Comparison of ENCODE assay signal across 1 cellular context in genomic region chr9:130680836-130681768, GRCh38.
A peak's percentile ranks its signal among the peaks of the same experiment; 100 is the strongest.
TF ChIP-seq lines count a peak whose summit lies in the region.

No MANE protein-coding gene starts in this region.

TF ChIP-seq in WTC11, 78 proteins besides CTCF, POLR2A, EP300 and RAD21 (continued from another document and continues in another):
- TF ChIP-seq, protein P1, sequence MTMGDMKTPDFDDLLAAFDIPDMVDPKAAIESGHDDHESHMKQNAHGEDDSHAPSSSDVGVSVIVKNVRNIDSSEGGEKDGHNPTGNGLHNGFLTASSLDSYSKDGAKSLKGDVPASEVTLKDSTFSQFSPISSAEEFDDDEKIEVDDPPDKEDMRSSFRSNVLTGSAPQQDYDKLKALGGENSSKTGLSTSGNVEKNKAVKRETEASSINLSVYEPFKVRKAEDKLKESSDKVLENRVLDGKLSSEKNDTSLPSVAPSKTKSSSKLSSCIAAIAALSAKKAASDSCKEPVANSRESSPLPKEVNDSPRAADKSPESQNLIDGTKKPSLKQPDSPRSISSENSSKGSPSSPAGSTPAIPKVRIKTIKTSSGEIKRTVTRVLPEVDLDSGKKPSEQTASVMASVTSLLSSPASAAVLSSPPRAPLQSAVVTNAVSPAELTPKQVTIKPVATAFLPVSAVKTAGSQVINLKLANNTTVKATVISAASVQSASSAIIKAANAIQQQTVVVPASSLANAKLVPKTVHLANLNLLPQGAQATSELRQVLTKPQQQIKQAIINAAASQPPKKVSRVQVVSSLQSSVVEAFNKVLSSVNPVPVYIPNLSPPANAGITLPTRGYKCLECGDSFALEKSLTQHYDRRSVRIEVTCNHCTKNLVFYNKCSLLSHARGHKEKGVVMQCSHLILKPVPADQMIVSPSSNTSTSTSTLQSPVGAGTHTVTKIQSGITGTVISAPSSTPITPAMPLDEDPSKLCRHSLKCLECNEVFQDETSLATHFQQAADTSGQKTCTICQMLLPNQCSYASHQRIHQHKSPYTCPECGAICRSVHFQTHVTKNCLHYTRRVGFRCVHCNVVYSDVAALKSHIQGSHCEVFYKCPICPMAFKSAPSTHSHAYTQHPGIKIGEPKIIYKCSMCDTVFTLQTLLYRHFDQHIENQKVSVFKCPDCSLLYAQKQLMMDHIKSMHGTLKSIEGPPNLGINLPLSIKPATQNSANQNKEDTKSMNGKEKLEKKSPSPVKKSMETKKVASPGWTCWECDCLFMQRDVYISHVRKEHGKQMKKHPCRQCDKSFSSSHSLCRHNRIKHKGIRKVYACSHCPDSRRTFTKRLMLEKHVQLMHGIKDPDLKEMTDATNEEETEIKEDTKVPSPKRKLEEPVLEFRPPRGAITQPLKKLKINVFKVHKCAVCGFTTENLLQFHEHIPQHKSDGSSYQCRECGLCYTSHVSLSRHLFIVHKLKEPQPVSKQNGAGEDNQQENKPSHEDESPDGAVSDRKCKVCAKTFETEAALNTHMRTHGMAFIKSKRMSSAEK (CRISPR knock-in tag; IDR thresholded peaks at IDR 0.05; ENCODE audit: borderline replicate concordance), result no peak
- TF ChIP-seq CREB1 (CRISPR knock-in tag; IDR thresholded peaks at IDR 0.05) (peak; percentile 85), ESRRA (CRISPR knock-in tag; IDR thresholded peaks at IDR 0.05; ENCODE audit: borderline replicate concordance) (peak; percentile 38; the same call in 1 of the 2 replicates), IRF2 (CRISPR knock-in tag; IDR thresholded peaks at IDR 0.05; ENCODE audit: borderline replicate concordance, low read depth) (peak; percentile 70; the same call in 1 of the 2 replicates), ARID4B (CRISPR knock-in tag; IDR thresholded peaks at IDR 0.05; ENCODE audit: borderline replicate concordance) (peak; percentile 93), PRRX2 (CRISPR knock-in tag; IDR thresholded peaks at IDR 0.05) (no peak), ZNF121 (CRISPR knock-in tag; IDR thresholded peaks at IDR 0.05) (no peak), SMAD4 (CRISPR knock-in tag; IDR thresholded peaks at IDR 0.05) (no peak), AFF4 (CRISPR knock-in tag; IDR thresholded peaks at IDR 0.05; ENCODE audit: borderline replicate concordance) (no peak), FOXK1 (CRISPR knock-in tag; IDR thresholded peaks at IDR 0.05) (peak; percentile 83), TEAD1 (CRISPR knock-in tag; IDR thresholded peaks at IDR 0.05) (peak; percentile 77), CREM (CRISPR knock-in tag; IDR thresholded peaks at IDR 0.05) (peak; percentile 59; the same call in 1 of the 2 replicates), ZNF423 (CRISPR knock-in tag; IDR thresholded peaks at IDR 0.05) (no peak), TP53 (CRISPR knock-in tag; IDR thresholded peaks at IDR 0.05) (no peak), E2F4 (CRISPR knock-in tag; IDR thresholded peaks at IDR 0.05; ENCODE audit: borderline replicate concordance, low read depth) (peak; percentile 76; the same call in 1 of the 2 replicates), HMGA2 (CRISPR knock-in tag; IDR thresholded peaks at IDR 0.05) (no peak), JUN (CRISPR knock-in tag; IDR thresholded peaks at IDR 0.05) (peak; percentile 90; the same call in 1 of the 2 replicates), GABPB1 (CRISPR knock-in tag; IDR thresholded peaks at IDR 0.05) (peak; percentile 65), NR3C1 (CRISPR knock-in tag; conservative IDR thresholded peaks at IDR 0.05; ENCODE audit: low read depth) (no peak), SP1 (CRISPR knock-in tag; conservative IDR thresholded peaks at IDR 0.05) (no peak; the same call in 1 of the 2 replicates), ZNF416 (CRISPR knock-in tag; IDR thresholded peaks at IDR 0.05) (no peak), ZNF281 (CRISPR knock-in tag; IDR thresholded peaks at IDR 0.05) (0 out of 2 replicates have a peak, but pooled peaks have one; percentile 53), ZNF219 (CRISPR knock-in tag; IDR thresholded peaks at IDR 0.05; ENCODE audit: borderline replicate concordance) (no peak; the same call in 1 of the 2 replicates), ZSCAN18 (CRISPR knock-in tag; IDR thresholded peaks at IDR 0.05) (no peak), GRHL2 (CRISPR knock-in tag; IDR thresholded peaks at IDR 0.05; ENCODE audit: insufficient replicate concordance, severe bottlenecking) (no peak)
- TF ChIP-seq, protein P2, sequence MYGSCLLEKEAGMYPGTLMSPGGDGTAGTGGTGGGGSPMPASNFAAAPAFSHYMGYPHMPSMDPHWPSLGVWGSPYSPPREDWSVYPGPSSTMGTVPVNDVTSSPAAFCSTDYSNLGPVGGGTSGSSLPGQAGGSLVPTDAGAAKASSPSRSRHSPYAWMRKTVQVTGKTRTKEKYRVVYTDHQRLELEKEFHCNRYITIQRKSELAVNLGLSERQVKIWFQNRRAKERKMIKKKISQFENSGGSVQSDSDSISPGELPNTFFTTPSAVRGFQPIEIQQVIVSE (CRISPR knock-in tag; IDR thresholded peaks at IDR 0.05; ENCODE audit: borderline replicate concordance), result no peak
- TF ChIP-seq, protein P3, sequence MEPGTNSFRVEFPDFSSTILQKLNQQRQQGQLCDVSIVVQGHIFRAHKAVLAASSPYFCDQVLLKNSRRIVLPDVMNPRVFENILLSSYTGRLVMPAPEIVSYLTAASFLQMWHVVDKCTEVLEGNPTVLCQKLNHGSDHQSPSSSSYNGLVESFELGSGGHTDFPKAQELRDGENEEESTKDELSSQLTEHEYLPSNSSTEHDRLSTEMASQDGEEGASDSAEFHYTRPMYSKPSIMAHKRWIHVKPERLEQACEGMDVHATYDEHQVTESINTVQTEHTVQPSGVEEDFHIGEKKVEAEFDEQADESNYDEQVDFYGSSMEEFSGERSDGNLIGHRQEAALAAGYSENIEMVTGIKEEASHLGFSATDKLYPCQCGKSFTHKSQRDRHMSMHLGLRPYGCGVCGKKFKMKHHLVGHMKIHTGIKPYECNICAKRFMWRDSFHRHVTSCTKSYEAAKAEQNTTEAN (CRISPR knock-in tag; IDR thresholded peaks at IDR 0.05), result peak; percentile 74; the same call in 1 of the 2 replicates
- TF ChIP-seq, protein P4, sequence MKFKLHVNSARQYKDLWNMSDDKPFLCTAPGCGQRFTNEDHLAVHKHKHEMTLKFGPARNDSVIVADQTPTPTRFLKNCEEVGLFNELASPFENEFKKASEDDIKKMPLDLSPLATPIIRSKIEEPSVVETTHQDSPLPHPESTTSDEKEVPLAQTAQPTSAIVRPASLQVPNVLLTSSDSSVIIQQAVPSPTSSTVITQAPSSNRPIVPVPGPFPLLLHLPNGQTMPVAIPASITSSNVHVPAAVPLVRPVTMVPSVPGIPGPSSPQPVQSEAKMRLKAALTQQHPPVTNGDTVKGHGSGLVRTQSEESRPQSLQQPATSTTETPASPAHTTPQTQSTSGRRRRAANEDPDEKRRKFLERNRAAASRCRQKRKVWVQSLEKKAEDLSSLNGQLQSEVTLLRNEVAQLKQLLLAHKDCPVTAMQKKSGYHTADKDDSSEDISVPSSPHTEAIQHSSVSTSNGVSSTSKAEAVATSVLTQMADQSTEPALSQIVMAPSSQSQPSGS (CRISPR knock-in tag; IDR thresholded peaks at IDR 0.05; ENCODE audit: borderline replicate concordance, low read depth), result 0 out of 2 replicates have a peak, but pooled peaks have one; percentile 48
- TF ChIP-seq, protein P5, sequence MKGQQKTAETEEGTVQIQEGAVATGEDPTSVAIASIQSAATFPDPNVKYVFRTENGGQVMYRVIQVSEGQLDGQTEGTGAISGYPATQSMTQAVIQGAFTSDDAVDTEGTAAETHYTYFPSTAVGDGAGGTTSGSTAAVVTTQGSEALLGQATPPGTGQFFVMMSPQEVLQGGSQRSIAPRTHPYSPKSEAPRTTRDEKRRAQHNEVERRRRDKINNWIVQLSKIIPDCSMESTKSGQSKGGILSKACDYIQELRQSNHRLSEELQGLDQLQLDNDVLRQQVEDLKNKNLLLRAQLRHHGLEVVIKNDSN (CRISPR knock-in tag; IDR thresholded peaks at IDR 0.05), result peak; percentile 40; the same call in 1 of the 2 replicates
